Comparison of ENCODE assay signal across 1 cellular context in genomic region chr2:36352711-36353110, GRCh38.
TF ChIP-seq lines count a peak whose summit lies in the region.

No MANE protein-coding gene starts in this region.

TF ChIP-seq in HepG2, 621 proteins besides CTCF, POLR2A, EP300 and RAD21 (continued from another document):
- TF ChIP-seq TERF1 (CRISPR knock-in tag; IDR thresholded peaks at IDR 0.05) (no peak), RBM22 (optimal IDR thresholded peaks at IDR 0.05; ENCODE audit: low read length) (no peak), ZBTB7A (CRISPR knock-in tag; IDR thresholded peaks at IDR 0.05) (no peak), ZNF569 (CRISPR knock-in tag; IDR thresholded peaks at IDR 0.05; ENCODE audit: borderline replicate concordance) (no peak), ZNF660 (CRISPR knock-in tag; IDR thresholded peaks at IDR 0.05; ENCODE audit: borderline replicate concordance, low read depth) (no peak), ZNF280D (CRISPR knock-in tag; IDR thresholded peaks at IDR 0.05) (no peak), MTA3 (CRISPR knock-in tag; IDR thresholded peaks at IDR 0.05) (no peak), THAP9 (CRISPR knock-in tag; IDR thresholded peaks at IDR 0.05; ENCODE audit: borderline replicate concordance) (no peak), SAP130 (CRISPR knock-in tag; IDR thresholded peaks at IDR 0.05; ENCODE audit: low read depth) (peak; percentile 9; the same call in 1 of the 2 replicates), ZNF232 (CRISPR knock-in tag; IDR thresholded peaks at IDR 0.05; ENCODE audit: borderline replicate concordance) (no peak), MEF2D (CRISPR knock-in tag; IDR thresholded peaks at IDR 0.05) (no peak), LRRFIP1 (CRISPR knock-in tag; conservative IDR thresholded peaks at IDR 0.05) (no peak), MAZ (IDR thresholded peaks at IDR 0.05; ENCODE audit: borderline replicate concordance, low read depth, low read length) (no peak), MAZ (CRISPR knock-in tag; IDR thresholded peaks at IDR 0.05; ENCODE audit: low read depth) (no peak), AGO2 (optimal IDR thresholded peaks at IDR 0.05; ENCODE audit: low read depth, low read length) (no peak), ZBTB42 (CRISPR knock-in tag; IDR thresholded peaks at IDR 0.05) (no peak), SNRNP70 (IDR thresholded peaks at IDR 0.05; ENCODE audit: low read depth, low read length) (no peak), ARID5B (CRISPR knock-in tag; IDR thresholded peaks at IDR 0.05) (0 out of 2 replicates have a peak, but pooled peaks have one; percentile 13), TSC22D2 (CRISPR knock-in tag; IDR thresholded peaks at IDR 0.05; ENCODE audit: borderline replicate concordance) (no peak)
TF ChIP-seq in HepG2: peak in this region for 3.
